Comparison of ENCODE assay signal across 15 cellular contexts in the genomic region with DNA sequence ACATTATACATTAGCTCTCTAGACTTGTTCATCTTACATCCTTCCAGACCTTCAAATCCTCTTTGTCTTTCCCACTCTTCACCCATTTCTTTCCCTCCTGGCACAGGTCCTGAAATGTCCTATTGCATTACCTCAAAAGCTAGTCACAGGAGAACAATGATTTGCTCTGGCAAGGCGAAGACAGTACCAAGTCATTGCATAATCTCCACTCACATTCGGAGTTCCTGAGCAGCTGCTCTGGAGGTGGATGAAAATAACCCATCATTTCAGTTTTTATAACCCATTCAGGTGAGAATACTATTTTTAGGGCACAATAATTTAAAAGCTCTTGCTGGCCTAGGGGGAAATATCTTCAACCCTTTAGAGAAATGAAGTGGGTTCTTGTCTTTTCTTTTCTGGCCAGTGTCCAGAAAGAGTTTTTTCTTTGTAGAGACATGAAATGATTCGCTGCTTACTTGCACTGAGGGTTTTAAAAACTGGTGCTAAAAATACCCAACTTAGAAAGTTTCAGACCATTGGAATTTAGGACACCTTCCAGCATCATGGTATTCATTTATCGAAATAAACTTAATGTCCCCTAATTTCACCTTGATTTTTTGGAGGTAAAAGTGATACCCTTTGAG. TPM values are rescaled to one million over a fixed set of nuclear protein-coding genes. Genes with fewer than 3 reads are reported as not detected.
DNase-seq lines count a peak whose midpoint lies in the region; ATAC-seq, FAIRE-seq and TF ChIP-seq lines count a peak whose summit lies in the region.
"Had no signal": no experiment of that assay in that cellular context is flagged by ENCODE, and none has a peak within 500 bp of the region (broad histone marks: within the 10 kb centered on the region; RNA-seq: fewer than 3 reads in every experiment).

No MANE protein-coding gene starts in this region.

- H3K36me3 Mint-ChIP-seq in HFFc6 (ENCODE audit: low read depth) (no peaks in the 10 kb centered on the region), astrocyte (ENCODE audit: low read depth, unreplicated experiment) (no peaks in the 10 kb centered on the region)

- H3K4me1 Mint-ChIP-seq in HFFc6 (ENCODE audit: low read depth) (peaks cover 20% of the 10 kb centered on the region), astrocyte (ENCODE audit: low read depth, unreplicated experiment) (peaks cover 2% of the 10 kb centered on the region)

- H3K4me3 ChIP-seq in astrocyte (ENCODE audit: insufficient read depth, low read depth, low read length) (no peak overlapping the region), fibroblast of the aortic adventitia (ENCODE audit: low read depth, low read length) (no peak overlapping the region), thoracic aorta (no peak overlapping the region)
- H3K4me3 ChIP-seq: lower lobe of right lung, Peyer's patch had no signal

- no peaks in the 10 kb centered on the region for H4K20me1 ChIP-seq in astrocyte (ENCODE audit: insufficient read depth, low read length)

- H3K36me3 ChIP-seq in astrocyte (ENCODE audit: insufficient read depth, low read length) (no peaks in the 10 kb centered on the region), thoracic aorta (no peaks in the 10 kb centered on the region)
- H3K36me3 ChIP-seq: lower lobe of right lung, Peyer's patch had no signal

- FAIRE-seq in astrocyte (lab: Jason Lieb, UNC): no peak
- FAIRE-seq: small intestine had no signal

- no peak overlapping the region for H3K4me3 Mint-ChIP-seq in HFFc6
- no peak overlapping the region for H3K4me3 Mint-ChIP-seq in astrocyte (ENCODE audit: unreplicated experiment)
- H3K4me3 Mint-ChIP-seq: effector memory CD8-positive, alpha-beta T cell; T-helper 1 cell treated with Interleukin-12 subunit alpha and Interleukin-12 subunit beta and Interleukin-4 antibody, amounts not matched to agents 30 μg/mL and 1 μg/mL, for 36 hours had no signal

- H3K27ac ChIP-seq in astrocyte (ENCODE audit: low read depth, low read length) (no peak overlapping the region), thoracic aorta (peak overlapping the region; percentile 55 to 62)
- H3K27ac ChIP-seq: lower lobe of right lung, Peyer's patch had no signal

- H3K4me2 ChIP-seq in astrocyte (ENCODE audit: low read length): no peak overlapping the region

- DNase-seq in HFFc6 (peak; percentile 26), astrocyte (ENCODE audit: low read depth) (peak; percentile 53), fibroblast of the aortic adventitia (ENCODE audit: low read depth) (peak; percentile 78), thoracic aorta (ENCODE audit: low spot score) (no peak), NCI-H345 (lab: John Stamatoyannopoulos, UW) (no peak), glomerular visceral epithelial cell (ENCODE audit: extremely low spot score) (no peak)
- DNase-seq: activated CD4-positive, alpha-beta T cell treated with anti-CD3 and anti-CD28 coated beads for 48 hours; activated T-cell treated with anti-CD3 and anti-CD28 coated beads, Interleukin-2, amount 50 U/mL, for 48 hours; effector memory CD8-positive, alpha-beta T cell; lower lobe of right lung; Peyer's patch; small intestine had no signal

- H3K79me2 ChIP-seq in astrocyte (ENCODE audit: insufficient read depth, low read length): no peaks in the 10 kb centered on the region

- H3K9ac ChIP-seq in astrocyte (ENCODE audit: low read length): no peak overlapping the region

- H3K9me3 ChIP-seq in astrocyte (ENCODE audit: insufficient read depth, low read depth, low read length) (no peaks in the 10 kb centered on the region), thoracic aorta (no peaks in the 10 kb centered on the region)
- H3K9me3 ChIP-seq: lower lobe of right lung, Peyer's patch had no signal

- H3K9me3 Mint-ChIP-seq in HFFc6: no peaks in the 10 kb centered on the region
- H3K9me3 Mint-ChIP-seq in astrocyte (ENCODE audit: unreplicated experiment): no peaks in the 10 kb centered on the region
- H3K9me3 Mint-ChIP-seq: effector memory CD8-positive, alpha-beta T cell; T-helper 1 cell treated with Interleukin-12 subunit alpha and Interleukin-12 subunit beta and Interleukin-4 antibody, amounts not matched to agents 30 μg/mL and 1 μg/mL, for 36 hours had no signal

- H3K4me1 ChIP-seq in astrocyte (ENCODE audit: insufficient read depth, low read length): no peaks in the 10 kb centered on the region
- H3K4me1 ChIP-seq in thoracic aorta (ENCODE audit: control insufficient read depth in 1 of 2, low read depth in 2 of 2): peaks cover 15 to 53% of the 10 kb centered on the region in 2 donors
- H3K4me1 ChIP-seq: Peyer's patch had no signal

- ATAC-seq in thoracic aorta (ENCODE audit: insufficient number of reproducible peaks, low FRiP score, low read depth) (peak; percentile 37), HG02642 (IDR thresholded peaks at IDR 0.05; ENCODE audit: poor library complexity, unreplicated experiment) (no peak)
- ATAC-seq: effector memory CD8-positive, alpha-beta T cell; HCT116 had no signal

- H3K27me3 Mint-ChIP-seq in HFFc6 (ENCODE audit: insufficient read depth) (peaks cover 17% of the 10 kb centered on the region), astrocyte (ENCODE audit: low read depth, unreplicated experiment) (peaks cover 3% of the 10 kb centered on the region)

- no peak for TF ChIP-seq CTCF in HFFc6 (IDR thresholded peaks at IDR 0.05)
- TF ChIP-seq CTCF in astrocyte (IDR thresholded peaks at IDR 0.05; ENCODE audit: insufficient read depth, low read depth, low read length): no peak
- no peak for TF ChIP-seq CTCF in fibroblast of the aortic adventitia (IDR thresholded peaks at IDR 0.05; ENCODE audit: insufficient read depth, low read length)
- no peak for TF ChIP-seq CTCF in thoracic aorta (IDR thresholded peaks at IDR 0.05)

- no peak overlapping the region for H3K27ac Mint-ChIP-seq in HFFc6
- H3K27ac Mint-ChIP-seq in astrocyte (ENCODE audit: unreplicated experiment): no peak overlapping the region
- H3K27ac Mint-ChIP-seq: effector memory CD8-positive, alpha-beta T cell; T-helper 1 cell treated with Interleukin-12 subunit alpha and Interleukin-12 subunit beta and Interleukin-4 antibody, amounts not matched to agents 30 μg/mL and 1 μg/mL, for 36 hours had no signal

- H3K27me3 ChIP-seq in astrocyte (ENCODE audit: insufficient read depth, low read length) (peaks cover 11% of the 10 kb centered on the region), thoracic aorta (replicated peaks; ENCODE audit: insufficient read depth) (no peaks in the 10 kb centered on the region)
- H3K27me3 ChIP-seq: Peyer's patch had no signal

- no peak overlapping the region for H2AFZ ChIP-seq in astrocyte (ENCODE audit: low read depth, low read length)

RNA-seq across cellular contexts. Expression of a gene that starts 23.4 kb away (rescaled TPM):
- total RNA-seq in HFFc6 (2021; fragmentation: NEBNext Ultra II Directional; extraction: Animal tissue kit (Norgen Biotek cat#: 25700)): 10 to 100 TPM; 43.6 to 51.8 (median 46.3) TPM
- total RNA-seq in astrocyte: 39.0 and 43.0 TPM in 2 replicates
- 42.5 and 84.3 TPM in 2 replicates for total RNA-seq in fibroblast of the aortic adventitia (ENCODE audit: low replicate concordance)
- 10 to 100 TPM; 28.3 to 44.4 TPM for total RNA-seq in thoracic aorta

Comparison
In these comparisons a context has a peak if more than half of its experiments do, and no peak if none do; other contexts are left out.
1. DNase-seq: peak in HFFc6 (single experiment), astrocyte (single experiment) and fibroblast of the aortic adventitia (single experiment); none in thoracic aorta (single experiment), NCI-H345 (single experiment) and glomerular visceral epithelial cell (single experiment).